In genomic region chr15:36658321-36658720, GRCh38 we compare ENCODE assay signal across 16 cellular contexts.
DNase-seq lines count a peak whose midpoint lies in the region; ATAC-seq and TF ChIP-seq lines count a peak whose summit lies in the region.
"Had no signal": no experiment of that assay in that cellular context is flagged by ENCODE, and none has a peak within 500 bp of the region (broad histone marks: within the 10 kb centered on the region; RNA-seq: fewer than 3 reads in every experiment).

No MANE protein-coding gene starts in this region.

- ATAC-seq in SK-N-SH treated with all-trans-retinoic acid at 6 μM for 48 hours = peak; percentile 96
- ATAC-seq in HG03097 (IDR thresholded peaks at IDR 0.05; ENCODE audit: low FRiP score, unreplicated experiment) = no peak
- ATAC-seq in HG03342 (IDR thresholded peaks at IDR 0.05; ENCODE audit: unreplicated experiment) = no peak
- ATAC-seq: activated CD8-positive, alpha-beta T cell treated with anti-CD3 and anti-CD28 coated beads, Interleukin-2, amount 10 ng/mL, durations not matched to agents 7 days and 5 days; activated T-helper 17 cell treated with anti-CD3 and anti-CD28 coated beads, Interleukin-2, amount 50 U/mL, for 72 hours; esophagus mucosa; left colon had no signal

- in situ Hi-C loops in transverse colon (cut with MboI; ENCODE audit: low pct_ligation_motif_present in 1 of 4, low pct_unique_long_range_greater_than_20kb in 1 of 4, low sequenced_read_pairs in 3 of 4) = no loop called here

- H3K4me3 ChIP-seq in transverse colon = no peak overlapping the region
- H3K4me3 ChIP-seq: BLaER1 treated with 17β-estradiol and CSF1 and Interleukin-3, amounts not matched to agents 10 nM and 100 nM; colonic mucosa; HAP-1; vagina had no signal

- H3K4me1 ChIP-seq in transverse colon = peaks cover 0 to 5% (median 0%) of the 10 kb centered on the region in 4 donors
- H3K4me1 ChIP-seq: BLaER1 treated with 17β-estradiol and CSF1 and Interleukin-3, amounts not matched to agents 10 nM and 100 nM; colonic mucosa had no signal

- DNase-seq in EL = peak; percentile 70
- DNase-seq in M059J (ENCODE audit: low read depth) = peak; percentile 60
- DNase-seq in left kidney (ENCODE audit: low read depth, low spot score) = peak; percentile 21
- DNase-seq in transverse colon = no peak
- no peak for DNase-seq in T-helper 1 cell
- DNase-seq: activated CD8-positive, alpha-beta T cell treated with anti-CD3 and anti-CD28 coated beads, Interleukin-2, amount 10 ng/mL, durations not matched to agents 7 days and 5 days; colonic mucosa; left colon had no signal

- no peak overlapping the region for H3K27ac ChIP-seq in transverse colon
- H3K27ac ChIP-seq: BLaER1 treated with 17β-estradiol and CSF1 and Interleukin-3, amounts not matched to agents 10 nM and 100 nM; colonic mucosa; vagina had no signal

- no peak for TF ChIP-seq POLR2A in transverse colon (IDR thresholded peaks at IDR 0.05)

- no peaks in the 10 kb centered on the region for H3K27me3 ChIP-seq in transverse colon
- H3K27me3 ChIP-seq: BLaER1 treated with 17β-estradiol and CSF1 and Interleukin-3, amounts not matched to agents 10 nM and 100 nM; colonic mucosa; vagina had no signal

- no peaks in the 10 kb centered on the region for H3K9me3 ChIP-seq in transverse colon
- H3K9me3 ChIP-seq: colonic mucosa, HAP-1, vagina had no signal

- no peaks in the 10 kb centered on the region for H3K36me3 ChIP-seq in transverse colon
- H3K36me3 ChIP-seq: colonic mucosa, HAP-1, vagina had no signal

- TF ChIP-seq EP300 in transverse colon (IDR thresholded peaks at IDR 0.05; ENCODE audit: low read depth) = no peak

- WGBS in transverse colon (ENCODE audit: low coverage in 1 of 2), 2 donors = 45 to 69% methylated on average over 2 of the region's 2 CpGs

- intact Hi-C loops in transverse colon (cut with DNase I; ENCODE audit: low total_unique reads) = no loop called here

- no peak for TF ChIP-seq CTCF in transverse colon (IDR thresholded peaks at IDR 0.05)

TF ChIP-seq in SK-N-SH treated with all-trans-retinoic acid at 6 μM for 48 hours, 23 proteins besides CTCF, POLR2A, EP300 and RAD21:
- TF ChIP-seq ZFP30 (CRISPR knock-in tag; IDR thresholded peaks at IDR 0.05) (no peak), ZFP3 (CRISPR knock-in tag; IDR thresholded peaks at IDR 0.05) (no peak), BACH2 (CRISPR knock-in tag; IDR thresholded peaks at IDR 0.05; ENCODE audit: borderline replicate concordance) (no peak), ZNF565 (CRISPR knock-in tag; conservative IDR thresholded peaks at IDR 0.05; ENCODE audit: low read depth) (no peak), GLIS3 (CRISPR knock-in tag; IDR thresholded peaks at IDR 0.05) (no peak), CSRNP3 (CRISPR knock-in tag; IDR thresholded peaks at IDR 0.05) (no peak), OSR1 (CRISPR knock-in tag; IDR thresholded peaks at IDR 0.05) (no peak), CREB5 (CRISPR knock-in tag; IDR thresholded peaks at IDR 0.05; ENCODE audit: low read depth) (peak; percentile 13; the same call in 1 of the 2 replicates), ISL1 (CRISPR knock-in tag; IDR thresholded peaks at IDR 0.05) (peak; percentile 83), ZNF8 (CRISPR knock-in tag; IDR thresholded peaks at IDR 0.05) (no peak), ZC3H10 (CRISPR knock-in tag; IDR thresholded peaks at IDR 0.05) (peak; percentile 30; the same call in 1 of the 2 replicates), TOX (CRISPR knock-in tag; IDR thresholded peaks at IDR 0.05; ENCODE audit: borderline replicate concordance) (peak; percentile 30; the same call in 1 of the 2 replicates), ESRRG (CRISPR knock-in tag; IDR thresholded peaks at IDR 0.05) (no peak), TSHZ2 (CRISPR knock-in tag; IDR thresholded peaks at IDR 0.05) (no peak), CSDC2 (CRISPR knock-in tag; IDR thresholded peaks at IDR 0.05) (no peak), RARB (CRISPR knock-in tag; IDR thresholded peaks at IDR 0.05) (no peak)

Comparison
In these comparisons a context has a peak if more than half of its experiments do, and no peak if none do; other contexts are left out.
1. DNase-seq: peak in EL (single experiment), M059J (single experiment) and left kidney (single experiment); none in transverse colon (single experiment) and T-helper 1 cell (0 of 5).